In the genomic region with DNA sequence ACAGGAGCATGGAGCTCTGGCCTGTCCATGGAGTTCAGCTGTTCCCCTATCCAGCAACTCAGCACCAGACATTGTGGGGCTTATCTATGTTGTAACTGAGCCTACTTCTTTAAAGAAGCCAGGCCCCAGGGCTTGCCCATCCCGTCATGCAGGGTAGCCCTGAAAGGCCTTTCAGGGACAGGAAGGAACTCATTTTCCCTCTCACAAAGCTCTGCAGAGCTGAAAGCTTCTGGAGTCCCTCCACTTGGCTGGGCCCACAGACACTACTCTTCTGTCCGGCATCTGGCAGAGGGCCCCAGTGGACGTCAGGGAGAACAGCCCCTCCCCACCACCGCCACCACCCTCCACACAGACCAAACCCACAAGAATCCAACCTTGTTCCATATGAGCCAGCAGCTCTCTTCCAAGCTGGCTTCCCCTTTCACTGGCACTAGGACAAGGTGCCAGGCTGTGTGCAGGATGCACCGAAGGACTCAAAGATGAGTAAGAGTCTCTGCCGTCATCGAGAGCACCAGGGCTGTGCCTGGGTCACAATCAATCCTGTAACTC, we compare ENCODE assay signal across 12 cellular contexts. TPM values are rescaled to one million over a fixed set of nuclear protein-coding genes. Genes with fewer than 3 reads are reported as not detected.
A peak's percentile ranks its signal among the peaks of the same experiment; 100 is the strongest.
DNase-seq lines count a peak whose midpoint lies in the region; ATAC-seq, FAIRE-seq and TF ChIP-seq lines count a peak whose summit lies in the region.
"Had no signal": no experiment of that assay in that cellular context is flagged by ENCODE, and none has a peak within 500 bp of the region (broad histone marks: within the 10 kb centered on the region; RNA-seq: fewer than 3 reads in every experiment).

No MANE protein-coding gene starts in this region.

- H3K36me3 ChIP-seq in H1 (ENCODE audit: control insufficient read depth in 2 of 4, insufficient read depth in 4 of 4, low read length in 3 of 4) (no peaks in the 10 kb centered on the region; a peak in 1 of 8 replicates), left lung (no peaks in the 10 kb centered on the region)

- no peak overlapping the region for H4K5ac ChIP-seq in H1 (ENCODE audit: insufficient read length, low read depth, low read length)

- TF ChIP-seq EP300 in H1 (IDR thresholded peaks at IDR 0.05; ENCODE audit: borderline replicate concordance in 1 of 2, low read depth in 2 of 2, low read length in 2 of 2): no peak

- no peak overlapping the region for H3K4me2 ChIP-seq in H1 (ENCODE audit: insufficient read depth in 1 of 2, low read depth in 2 of 2, low read length in 2 of 2)

- H3K9me3 ChIP-seq in H1 (ENCODE audit: insufficient read depth in 2 of 2, low read depth in 1 of 2, low read length in 1 of 2) (no peaks in the 10 kb centered on the region), left lung (no peaks in the 10 kb centered on the region)

- CTCF ChIA-PET in H1 (lab: Charles Lee; ENCODE audit: partially characterized antibody) (interaction anchor here (0.7 to 6.6 kb wide), 11 partner anchors 11 to 180 kb away, joined by 3 to 34 read pairs (median 4); no protein-coding TSS in a partner anchor), GM10248 (lab: Yijun Ruan, JAX) (interaction anchor here (1.7 to 2.4 kb wide), 2 partner anchors 11 to 46 kb away, joined by 3 to 6 read pairs; no protein-coding TSS in a partner anchor)

- H3K27ac ChIP-seq in H1 (ENCODE audit: low read depth, low read length) (no peak overlapping the region), left lung (peak overlapping the region in 1 of 2 donors; percentile 13)

- H3K14ac ChIP-seq in H1 (ENCODE audit: insufficient read length): no peak overlapping the region

- H3K18ac ChIP-seq in H1 (ENCODE audit: extremely low read depth, low read length): no peak overlapping the region

- no peak overlapping the region for H3K23ac ChIP-seq in H1 (ENCODE audit: insufficient read length)

- ATAC-seq in left lung (peak; percentile 69), HG03135 (IDR thresholded peaks at IDR 0.05; ENCODE audit: unreplicated experiment) (no peak)

- no peak overlapping the region for H2AFZ ChIP-seq in H1 (ENCODE audit: low read length)

- no peak overlapping the region for H2BK5ac ChIP-seq in H1 (ENCODE audit: low read depth, low read length)

- TF ChIP-seq POLR2A in H1 (IDR thresholded peaks at IDR 0.05; ENCODE audit: control extremely low read depth in 1 of 2, low read depth in 2 of 2, low read length in 2 of 2): no peak

- H3K9ac ChIP-seq in H1 (replicated peaks in 1 of 4; ENCODE audit: extremely low read depth in 1 of 4, low read depth in 3 of 4, low read length in 3 of 4): no peak overlapping the region

- no peak for FAIRE-seq in H1 (lab: Jason Lieb, UNC)

- no peaks in the 10 kb centered on the region for H3K79me2 ChIP-seq in H1 (ENCODE audit: control insufficient read depth in 1 of 2, insufficient read depth in 2 of 2, low read length in 2 of 2)

- H3K4me3 ChIP-seq in H1 (ENCODE audit: extremely low read depth in 1 of 4, insufficient read depth in 2 of 4, low read depth in 3 of 4, low read length in 4 of 4) (no peak overlapping the region), left lung (no peak overlapping the region)

- no peaks in the 10 kb centered on the region; a peak in 1 of 7 replicates for H3K4me1 ChIP-seq in H1 (replicated peaks in 1 of 4; ENCODE audit: control insufficient read depth in 3 of 4, insufficient read depth in 4 of 4, low read length in 3 of 4)
- no peaks in the 10 kb centered on the region for H3K4me1 ChIP-seq in left lung

- POLR2A ChIA-PET in H1 (lab: Charles Lee; ENCODE audit: partially characterized antibody): interaction anchor here (1.1 kb wide), 1 partner anchor 14 kb away, joined by 3 read pairs; no protein-coding TSS in a partner anchor
- POLR2A ChIA-PET in GM10248 (lab: Yijun Ruan, JAX): no interaction called here

- intact Hi-C loops in left lung (cut with DNase I): no loop called here

- TF ChIP-seq CTCF in H1 (IDR thresholded peaks at IDR 0.05; ENCODE audit: control extremely low read depth in 1 of 3, insufficient read depth in 1 of 3, low read depth in 1 of 3, low read length in 3 of 3) (no peak), left lung (IDR thresholded peaks at IDR 0.05) (no peak), GM10248 (IDR thresholded peaks at IDR 0.05; ENCODE audit: control extremely low read depth, extremely low read depth, low read depth, missing control alignments) (no peak)

- no peak overlapping the region for H2BK20ac ChIP-seq in H1 (ENCODE audit: low read length)

- H3K23me2 ChIP-seq in H1 (ENCODE audit: low read depth, low read length): no peaks in the 10 kb centered on the region

- peak overlapping the region; percentile 53 for H4K91ac ChIP-seq in H1 (replicated peaks; ENCODE audit: insufficient read length, low read length)

- no peak overlapping the region for H3K4ac ChIP-seq in H1 (replicated peaks; ENCODE audit: insufficient read length, low read depth, low read length)

- TF ChIP-seq RAD21 in H1 (IDR thresholded peaks at IDR 0.05 in 1 of 2, conservative IDR thresholded peaks at IDR 0.05 in 1 of 2; ENCODE audit: low read depth in 2 of 2, low read length in 2 of 2): no peak

- H3K56ac ChIP-seq in H1 (replicated peaks; ENCODE audit: insufficient read length, low read depth, low read length): no peak overlapping the region

- no peak overlapping the region for H2AK5ac ChIP-seq in H1 (ENCODE audit: low read depth, low read length)

- no peak overlapping the region for H2BK120ac ChIP-seq in H1 (replicated peaks; ENCODE audit: low read depth, low read length)

- no peak overlapping the region for H4K8ac ChIP-seq in H1 (ENCODE audit: extremely low read depth, insufficient read depth, low read length)

- H2BK12ac ChIP-seq in H1 (ENCODE audit: low read depth, low read length): no peak overlapping the region

- DNase-seq in M059J (ENCODE audit: low read depth): peak; percentile 95
- no peak for DNase-seq in H1 (ENCODE audit: low read depth in 1 of 2, low spot score in 2 of 2)
- DNase-seq in left lung: peak in 1 of 2 donors; percentile 56
- peak; percentile 81 for DNase-seq in stromal cell of bone marrow (ENCODE audit: low read depth)
- DNase-seq in GM10248 (ENCODE audit: extremely low spot score): no peak
- no peak for DNase-seq in NCI-H2171 (lab: John Stamatoyannopoulos, UW)
- DNase-seq in HPDE6-E6E7 (ENCODE audit: extremely low spot score): no peak
- DNase-seq: activated CD4-positive, CD25-positive, alpha-beta regulatory T cell treated with anti-CD3 and anti-CD28 coated beads, Interleukin-2, amount 50 U/mL, for 72 hours; Karpas-422; stimulated activated CD4-positive, alpha-beta T cell treated with anti-CD3 and anti-CD28 coated beads, Interleukin-15, amount 100 ng/mL, for 24 hours; trophoblast cell had no signal

- H3K79me1 ChIP-seq in H1 (ENCODE audit: low read depth, low read length): no peaks in the 10 kb centered on the region

- H4K20me1 ChIP-seq in H1 (replicated peaks in 1 of 2; ENCODE audit: control insufficient read depth in 1 of 2, insufficient read depth in 2 of 2, low read length in 2 of 2): no peaks in the 10 kb centered on the region

- WGBS in H1 (ENCODE audit: extremely low coverage in 1 of 2, insufficient coverage in 1 of 2, insufficient read length in 1 of 2, insufficient replicate concordance in 2 of 2, low coverage in 1 of 2, low lambda C conversion rate in 2 of 2, missing lambda C conversion rate in 1 of 2), 2 experiments: 86% methylated on average over 7 of the region's 7 CpGs; no CpG with 5 or more reads in 1 of the 2 experiments

- H2BK15ac ChIP-seq in H1 (ENCODE audit: low read length): no peak overlapping the region

- H3K27me3 ChIP-seq in H1 (replicated peaks in 1 of 4; ENCODE audit: control insufficient read depth in 3 of 4, extremely low read depth in 1 of 4, insufficient read depth in 3 of 4, low read length in 3 of 4) (no peaks in the 10 kb centered on the region), left lung (no peaks in the 10 kb centered on the region)

TF ChIP-seq in H1, 55 proteins besides CTCF, POLR2A, EP300 and RAD21:
- no peak for TF ChIP-seq ASH2L (IDR thresholded peaks at IDR 0.05; ENCODE audit: low read length)
- TF ChIP-seq TAF1 (IDR thresholded peaks at IDR 0.05; ENCODE audit: low read depth, low read length): no peak
- TF ChIP-seq RBBP5 (IDR thresholded peaks at IDR 0.05; ENCODE audit: borderline replicate concordance, low read depth, low read length): no peak
- TF ChIP-seq, protein P1, sequence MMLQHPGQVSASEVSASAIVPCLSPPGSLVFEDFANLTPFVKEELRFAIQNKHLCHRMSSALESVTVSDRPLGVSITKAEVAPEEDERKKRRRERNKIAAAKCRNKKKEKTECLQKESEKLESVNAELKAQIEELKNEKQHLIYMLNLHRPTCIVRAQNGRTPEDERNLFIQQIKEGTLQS (IDR thresholded peaks at IDR 0.05; ENCODE audit: insufficient read depth, low read depth, low read length): no peak
- TF ChIP-seq SIX5 (IDR thresholded peaks at IDR 0.05; ENCODE audit: low read depth, low read length): no peak
- no peak for TF ChIP-seq CBX8 (IDR thresholded peaks at IDR 0.05; ENCODE audit: borderline replicate concordance, low read depth, low read length)
- TF ChIP-seq NRF1 (IDR thresholded peaks at IDR 0.05; ENCODE audit: low read depth, low read length): no peak
- TF ChIP-seq SRF (IDR thresholded peaks at IDR 0.05; ENCODE audit: low read depth, low read length): no peak
- no peak for TF ChIP-seq BCL11A (IDR thresholded peaks at IDR 0.05; ENCODE audit: low read depth in 2 of 2, low read length in 2 of 2)
TF ChIP-seq in H1: peak in this region for 0.

RNA-seq across cellular contexts. Expression of a gene that starts 33.1 kb away (rescaled TPM):
- 11.5 and 19.9 TPM in 2 replicates for total RNA-seq in M059J (2014; rRNA removed; shearing (Covaris generic))
- total RNA-seq in H1 (2021; fragmentation: NEBNext Ultra II Directional; extraction: Animal tissue kit (Norgen Biotek cat#: 25700)): 11.4 and 13.0 TPM in 2 replicates
- 5.0 and 6.0 TPM in 2 replicates for polyA plus RNA-seq in H1 (2011; rRNA removed)
- 5.6 TPM for polyA plus RNA-seq in H1 (2011; cell fraction: cytosol; rRNA removed)
- polyA plus RNA-seq in H1 (2011; cell fraction: nucleus; rRNA removed): 8.0 TPM
- polyA plus RNA-seq in H1 (2012, experiment 1 of 2): 7.1 to 8.8 TPM (median 8.0 TPM) in 4 replicates
- polyA plus RNA-seq in H1 (2012, experiment 2 of 2): 5.8 TPM
- polyA plus RNA-seq in H1 (2013, experiment 1 of 2): 6.1 TPM
- 6.6 TPM for polyA plus RNA-seq in H1 (2013, experiment 2 of 2)
- polyA minus RNA-seq in H1 (2011; rRNA and poly(A)+ RNA removed): 8.0 and 12.4 TPM in 2 replicates
- polyA minus RNA-seq in H1 (2011; cell fraction: cytosol; rRNA and poly(A)+ RNA removed): 4.6 TPM
- 6.4 TPM for polyA minus RNA-seq in H1 (2011; cell fraction: nucleus; rRNA and poly(A)+ RNA removed)
- total RNA-seq in left lung: 10 to 100 TPM in 1 of 2 donors, 1 to 10 TPM in 1; 9.3 to 17.4 TPM

Comparison
In these comparisons a context has a peak if more than half of its experiments do, and no peak if none do; other contexts are left out.
1. DNase-seq: peak in M059J (single experiment) and stromal cell of bone marrow (single experiment); none in H1 (0 of 2), GM10248 (single experiment), NCI-H2171 (single experiment) and HPDE6-E6E7 (single experiment).